In the genomic region with DNA sequence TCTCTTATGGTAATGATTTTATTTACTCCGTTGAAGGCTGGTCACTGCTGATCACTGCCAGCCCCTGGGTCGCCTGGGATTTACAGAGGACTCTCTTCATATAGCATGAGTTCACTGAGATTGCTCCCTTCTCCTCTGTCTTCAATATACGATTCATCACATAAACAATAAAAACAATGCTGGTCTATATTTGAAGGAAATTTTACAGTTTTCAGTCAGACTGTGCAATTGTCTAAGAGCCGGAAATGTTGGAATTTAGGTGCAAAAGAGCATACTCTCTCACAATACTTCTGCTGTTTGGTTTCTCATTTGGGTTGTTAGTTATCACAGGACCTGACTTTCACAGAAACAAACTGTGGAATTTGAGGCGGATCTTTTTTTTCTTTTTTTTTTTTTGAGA, we compare ENCODE assay signal across 13 cellular contexts.
DNase-seq lines count a peak whose midpoint lies in the region; ATAC-seq and TF ChIP-seq lines count a peak whose summit lies in the region.
"Had no signal": no experiment of that assay in that cellular context is flagged by ENCODE, and none has a peak within 500 bp of the region (broad histone marks: within the 10 kb centered on the region; RNA-seq: fewer than 3 reads in every experiment).

No MANE protein-coding gene starts in this region.

- no peaks in the 10 kb centered on the region for H3K4me1 ChIP-seq in osteoblast (ENCODE audit: insufficient read depth, low read length)

- H3K4me3 ChIP-seq in osteoblast (ENCODE audit: insufficient read depth, low read length) = no peak overlapping the region
- H3K4me3 ChIP-seq: GM23338 had no signal

- ATAC-seq in GM19023 (IDR thresholded peaks at IDR 0.05; ENCODE audit: unreplicated experiment) (no peak), HG03565 (IDR thresholded peaks at IDR 0.05; ENCODE audit: unreplicated experiment) (no peak)
- ATAC-seq: GM23338 had no signal

- no peaks in the 10 kb centered on the region for H3K36me3 ChIP-seq in osteoblast (ENCODE audit: insufficient read depth, low read length)

- H4K20me1 ChIP-seq in osteoblast (ENCODE audit: insufficient read depth, low read length) = no peaks in the 10 kb centered on the region

- no peak overlapping the region for H3K4me2 ChIP-seq in osteoblast (ENCODE audit: insufficient read depth, low read length)
- H3K4me2 ChIP-seq: GM23338 had no signal

- H2AFZ ChIP-seq in osteoblast (ENCODE audit: low read length) = peak overlapping the region; percentile 56

- no peak for TF ChIP-seq CTCF in osteoblast (IDR thresholded peaks at IDR 0.05; ENCODE audit: extremely low read depth, low read depth, low read length)

- H3K27ac ChIP-seq in layer of hippocampus (ENCODE audit: low read depth, low read length) (peak overlapping the region; percentile 42), osteoblast (ENCODE audit: low read depth, low read length) (no peak overlapping the region)

- H3K9me3 ChIP-seq in osteoblast (ENCODE audit: low read depth, low read length) = no peaks in the 10 kb centered on the region

- H3K27me3 ChIP-seq in layer of hippocampus (ENCODE audit: control insufficient read depth, insufficient read depth, low read length) (no peaks in the 10 kb centered on the region), osteoblast (ENCODE audit: insufficient read depth, low read length) (no peaks in the 10 kb centered on the region)

- H3K79me2 ChIP-seq in osteoblast (ENCODE audit: insufficient read depth, low read length) = no peaks in the 10 kb centered on the region

- DNase-seq in COLO829 (ENCODE audit: low spot score) = peak; percentile 57
- peak; percentile 88 for DNase-seq in SK-MEL-5 (ENCODE audit: low read depth, low spot score)
- no peak for DNase-seq in osteoblast (ENCODE audit: insufficient read length, low spot score, missing footprints)
- DNase-seq in medulla oblongata (ENCODE audit: extremely low spot score) = no peak
- no peak for DNase-seq in activated T-cell treated with anti-CD3 and anti-CD28 coated beads, Interleukin-2, amount 50 U/mL, for 48 hours
- DNase-seq: NCI-H187 treated with DMSO at 0.1 percent for 48 hours, NCI-H2171, NCI-H510A, SIG-M5 had no signal

- in situ Hi-C loops in SK-MEL-5 (cut with HindIII; ENCODE audit: low pct_unique_long_range_greater_than_20kb, low sequenced_read_pairs) = no loop called here

Comparison
In these comparisons a context has a peak if more than half of its experiments do, and no peak if none do; other contexts are left out.
1. DNase-seq: peak in COLO829 (single experiment) and SK-MEL-5 (single experiment); none in osteoblast (single experiment), medulla oblongata (single experiment) and activated T-cell treated with anti-CD3 and anti-CD28 coated beads, Interleukin-2, amount 50 U/mL, for 48 hours (0 of 2).